In genomic region chr21:14120091-14120734, GRCh38 we compare ENCODE assay signal across 8 cellular contexts.
A peak's percentile ranks its signal among the peaks of the same experiment; 100 is the strongest.
DNase-seq lines count a peak whose midpoint lies in the region; ATAC-seq and TF ChIP-seq lines count a peak whose summit lies in the region.

No MANE protein-coding gene starts in this region.

- ATAC-seq in heart left ventricle (peak in 1 of 4 donors; percentile 39), left cardiac atrium (no peak)
- peak; percentile 33 for ATAC-seq in activated CD8-positive, alpha-beta memory T cell treated with anti-CD3 and anti-CD28 coated beads, Interleukin-2, amount 10 ng/mL, durations not matched to agents 7 days and 5 days
- peak; percentile 52 for ATAC-seq in stimulated activated effector memory CD8-positive, alpha-beta T cell treated with anti-CD3 and anti-CD28 coated beads, Interleukin-12 subunit alpha, Interleukin-12 subunit beta, amount 100 ng/mL, for 72 hours

- no peaks in the 10 kb centered on the region for H3K9me3 Mint-ChIP-seq in activated CD8-positive, alpha-beta memory T cell treated with anti-CD3 and anti-CD28 coated beads, Interleukin-2, amount 10 ng/mL, durations not matched to agents 7 days and 5 days (ENCODE audit: low read depth)
- no peaks in the 10 kb centered on the region for H3K9me3 Mint-ChIP-seq in stimulated activated effector memory CD8-positive, alpha-beta T cell treated with anti-CD3 and anti-CD28 coated beads, Interleukin-12 subunit alpha, Interleukin-12 subunit beta, amount 100 ng/mL, for 72 hours

- intact Hi-C loops in heart left ventricle (cut with DNase I) (no loop called here), left cardiac atrium (cut with DNase I) (no loop called here)

- H3K27me3 Mint-ChIP-seq in activated CD8-positive, alpha-beta memory T cell treated with anti-CD3 and anti-CD28 coated beads, Interleukin-2, amount 10 ng/mL, durations not matched to agents 7 days and 5 days: no peaks in the 10 kb centered on the region

- H3K9me3 ChIP-seq in heart left ventricle: no peaks in the 10 kb centered on the region

- peaks cover 11% of the 10 kb centered on the region for H3K4me1 Mint-ChIP-seq in activated CD8-positive, alpha-beta memory T cell treated with anti-CD3 and anti-CD28 coated beads, Interleukin-2, amount 10 ng/mL, durations not matched to agents 7 days and 5 days
- peaks cover 16% of the 10 kb centered on the region for H3K4me1 Mint-ChIP-seq in stimulated activated effector memory CD8-positive, alpha-beta T cell treated with anti-CD3 and anti-CD28 coated beads, Interleukin-12 subunit alpha, Interleukin-12 subunit beta, amount 100 ng/mL, for 72 hours

- TF ChIP-seq CTCF in heart left ventricle (IDR thresholded peaks at IDR 0.05) (peak in 11 of 12 donors; percentile 28 to 55 (median 49)), NB4 (IDR thresholded peaks at IDR 0.05; ENCODE audit: low read depth, low read length) (peak; percentile 89)

- H3K4me1 ChIP-seq in heart left ventricle: no peaks in the 10 kb centered on the region

- H3K27me3 ChIP-seq in heart left ventricle: no peaks in the 10 kb centered on the region

- 37 to 62% (median 48%) methylated on average over 4 of the region's 4 CpGs for WGBS in heart left ventricle, 4 donors

- H3K4me3 Mint-ChIP-seq in activated CD8-positive, alpha-beta memory T cell treated with anti-CD3 and anti-CD28 coated beads, Interleukin-2, amount 10 ng/mL, durations not matched to agents 7 days and 5 days: no peak overlapping the region
- no peak overlapping the region for H3K4me3 Mint-ChIP-seq in stimulated activated effector memory CD8-positive, alpha-beta T cell treated with anti-CD3 and anti-CD28 coated beads, Interleukin-12 subunit alpha, Interleukin-12 subunit beta, amount 100 ng/mL, for 72 hours

- H3K27ac ChIP-seq in heart left ventricle: no peak overlapping the region

- TF ChIP-seq POLR2A in heart left ventricle (IDR thresholded peaks at IDR 0.05) (no peak), NB4 (IDR thresholded peaks at IDR 0.05; ENCODE audit: extremely low read depth, insufficient read length) (no peak)

- CTCF ChIA-PET in HEK293T (lab: Yijun Ruan, JAX): no interaction called here
- CTCF ChIA-PET in activated CD8-positive, alpha-beta memory T cell treated with anti-CD3 and anti-CD28 coated beads, Interleukin-2, amount 10 ng/mL, durations not matched to agents 7 days and 5 days (lab: Charles Lee): interaction anchor here (1.0 to 1.3 kb wide), 3 partner anchors 11 to 25 kb away, joined by 3 to 5 read pairs (median 4); no protein-coding TSS in a partner anchor

- no peaks in the 10 kb centered on the region for H3K36me3 ChIP-seq in heart left ventricle

- H3K4me3 ChIP-seq in heart left ventricle: no peak overlapping the region
- no peak overlapping the region for H3K4me3 ChIP-seq in NB4 (ENCODE audit: low read depth, low read length)

- DNase-seq in heart left ventricle (no peak), left cardiac atrium (no peak), HEK293T (ENCODE audit: extremely low spot score) (peak; percentile 45), NB4 (ENCODE audit: low read depth) (peak; percentile 64), iPS-NIHi7 (ENCODE audit: extremely low spot score) (peak; percentile 61), HPDE6-E6E7 (ENCODE audit: extremely low spot score) (no peak)
- peak; percentile 65 for DNase-seq in activated CD8-positive, alpha-beta memory T cell treated with anti-CD3 and anti-CD28 coated beads, Interleukin-2, amount 10 ng/mL, durations not matched to agents 7 days and 5 days
- DNase-seq in stimulated activated effector memory CD8-positive, alpha-beta T cell treated with anti-CD3 and anti-CD28 coated beads, Interleukin-12 subunit alpha, Interleukin-12 subunit beta, amount 100 ng/mL, for 72 hours (ENCODE audit: low spot score in 2 of 2): peak; percentile 22 to 81

- H3K36me3 Mint-ChIP-seq in activated CD8-positive, alpha-beta memory T cell treated with anti-CD3 and anti-CD28 coated beads, Interleukin-2, amount 10 ng/mL, durations not matched to agents 7 days and 5 days: no peaks in the 10 kb centered on the region
- no peaks in the 10 kb centered on the region for H3K36me3 Mint-ChIP-seq in stimulated activated effector memory CD8-positive, alpha-beta T cell treated with anti-CD3 and anti-CD28 coated beads, Interleukin-12 subunit alpha, Interleukin-12 subunit beta, amount 100 ng/mL, for 72 hours

- POLR2A ChIA-PET in HEK293T (lab: Yijun Ruan, JAX): no interaction called here

- no peak overlapping the region for H3K27ac Mint-ChIP-seq in activated CD8-positive, alpha-beta memory T cell treated with anti-CD3 and anti-CD28 coated beads, Interleukin-2, amount 10 ng/mL, durations not matched to agents 7 days and 5 days
- no peak overlapping the region for H3K27ac Mint-ChIP-seq in stimulated activated effector memory CD8-positive, alpha-beta T cell treated with anti-CD3 and anti-CD28 coated beads, Interleukin-12 subunit alpha, Interleukin-12 subunit beta, amount 100 ng/mL, for 72 hours

TF ChIP-seq in HEK293T, 16 proteins besides CTCF, POLR2A, EP300 and RAD21:
- no peak for TF ChIP-seq HDGF (IDR thresholded peaks at IDR 0.05; ENCODE audit: borderline replicate concordance)
- no peak for TF ChIP-seq BHLHE40 (IDR thresholded peaks at IDR 0.05; ENCODE audit: borderline replicate concordance)
- TF ChIP-seq FOXM1 (IDR thresholded peaks at IDR 0.05; ENCODE audit: borderline replicate concordance): no peak
- TF ChIP-seq PKNOX1 (IDR thresholded peaks at IDR 0.05): no peak
- TF ChIP-seq ARNT (IDR thresholded peaks at IDR 0.05): no peak
- no peak for TF ChIP-seq FOXA1 (IDR thresholded peaks at IDR 0.05)
- TF ChIP-seq ELF4 (IDR thresholded peaks at IDR 0.05): no peak
- no peak for TF ChIP-seq FOXK2 (IDR thresholded peaks at IDR 0.05)

Comparison
In these comparisons a context has a peak if more than half of its experiments do, and no peak if none do; other contexts are left out.
1. ATAC-seq: peak in activated CD8-positive, alpha-beta memory T cell treated with anti-CD3 and anti-CD28 coated beads, Interleukin-2, amount 10 ng/mL, durations not matched to agents 7 days and 5 days (single experiment) and stimulated activated effector memory CD8-positive, alpha-beta T cell treated with anti-CD3 and anti-CD28 coated beads, Interleukin-12 subunit alpha, Interleukin-12 subunit beta, amount 100 ng/mL, for 72 hours (single experiment); none in left cardiac atrium (0 of 2).
2. DNase-seq: peak in HEK293T (single experiment), NB4 (single experiment), activated CD8-positive, alpha-beta memory T cell treated with anti-CD3 and anti-CD28 coated beads, Interleukin-2, amount 10 ng/mL, durations not matched to agents 7 days and 5 days (single experiment), iPS-NIHi7 (single experiment) and stimulated activated effector memory CD8-positive, alpha-beta T cell treated with anti-CD3 and anti-CD28 coated beads, Interleukin-12 subunit alpha, Interleukin-12 subunit beta, amount 100 ng/mL, for 72 hours (2 of 2); none in heart left ventricle (0 of 5), left cardiac atrium (single experiment) and HPDE6-E6E7 (single experiment).